Comparison of ENCODE assay signal across 10 cellular contexts in the genomic region with DNA sequence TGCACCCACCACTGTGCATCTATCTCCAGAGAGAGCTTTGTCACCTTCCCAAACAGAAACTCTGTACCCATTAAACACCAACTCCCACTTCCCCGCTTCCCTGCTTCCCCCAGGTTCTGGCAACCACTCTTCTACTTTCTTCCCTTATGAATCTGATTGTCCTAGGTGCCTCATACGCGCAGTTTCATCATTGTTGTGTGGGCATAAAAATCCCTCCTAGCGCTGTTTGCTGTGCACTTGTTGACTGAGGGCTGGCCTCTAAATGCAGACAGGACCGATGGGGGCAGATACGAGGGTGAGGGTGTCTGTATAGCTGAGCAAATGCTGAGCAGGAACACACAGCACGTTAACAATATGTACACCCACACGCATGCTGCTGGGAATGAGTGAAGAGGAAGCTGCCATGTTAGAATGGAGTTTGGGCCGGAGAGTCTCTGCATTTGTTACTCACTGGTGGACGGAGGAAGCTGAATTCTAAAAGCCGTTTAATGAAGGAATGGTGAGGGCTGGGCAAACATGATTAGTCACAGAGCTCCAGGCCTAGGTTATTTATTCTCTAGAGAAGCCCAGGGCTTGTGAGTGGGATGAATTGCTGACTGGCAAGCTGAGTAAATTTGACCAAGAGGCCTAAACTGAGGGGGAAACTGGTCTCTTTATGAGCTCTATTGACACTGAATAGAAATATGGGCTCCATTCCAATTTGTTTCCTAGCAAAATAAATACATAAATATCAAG.
DNase-seq lines count a peak whose midpoint lies in the region; ATAC-seq, FAIRE-seq and TF ChIP-seq lines count a peak whose summit lies in the region.
"Had no signal": no experiment of that assay in that cellular context is flagged by ENCODE, and none has a peak within 500 bp of the region (broad histone marks: within the 10 kb centered on the region; RNA-seq: fewer than 3 reads in every experiment).

No MANE protein-coding gene starts in this region.

- 0% methylated on average over 7 of the region's 11 CpGs for WGBS in HepG2 (ENCODE audit: low lambda C conversion rate)

- no peak overlapping the region for H2AFZ ChIP-seq in HepG2 (ENCODE audit: low read length)

- H3K27ac ChIP-seq in 22Rv1 (peak overlapping the region; percentile 51), HepG2 (ENCODE audit: extremely low read length, insufficient read depth, low read length) (peak overlapping the region; percentile 98)
- H3K27ac ChIP-seq: BLaER1 had no signal

- no peaks in the 10 kb centered on the region for H3K36me3 Mint-ChIP-seq in brain
- no peaks in the 10 kb centered on the region for H3K36me3 Mint-ChIP-seq in stimulated activated naive B cell treated with anti-CD40 and anti-IgM and Interleukin-4, amounts not matched to agents 10 μg/mL and 1 μg/mL and 100 μg/mL, for 72 hours
- H3K36me3 Mint-ChIP-seq: natural killer cell treated with Interleukin-12 subunit alpha and Interleukin-12 subunit beta and Interleukin-15 and Interleukin-18, amount 100 ng/mL, for 72 hours had no signal

- intact Hi-C loops in HepG2 (cut with micrococcal nuclease; ENCODE audit: unreplicated experiment) = loop anchor here (1.0 to 2.0 kb wide), 5 partner anchors 16 to 109 kb away; no protein-coding TSS in a partner anchor

- peaks cover 51% of the 10 kb centered on the region for H3K4me1 ChIP-seq in HepG2 (ENCODE audit: insufficient read depth, low read length)
- H3K4me1 ChIP-seq: BLaER1 had no signal

- POLR2A ChIA-PET in HepG2 (lab: Yijun Ruan, JAX) = interaction anchor here (0.8 to 3.4 kb wide), 27 partner anchors 9 to 221 kb away, joined by 3 to 45 read pairs (median 6); a partner anchor contains a TSS

- H3K4me3 ChIP-seq in HepG2 (replicated peaks in 1 of 3; ENCODE audit: insufficient read depth in 1 of 3, low read depth in 2 of 3, low read length in 3 of 3) = peak overlapping the region; percentile 43 to 64 (median 45)
- H3K4me3 ChIP-seq: BLaER1 had no signal

- peak; percentile 57 to 63; a peak in 2 of 4 replicates for TF ChIP-seq POLR2A in HepG2 (IDR thresholded peaks at IDR 0.05; ENCODE audit: insufficient read depth in 1 of 2, low read depth in 2 of 2, low read length in 2 of 2)

- no peaks in the 10 kb centered on the region for H3K9me3 ChIP-seq in HepG2 (ENCODE audit: low read length)
- H3K9me3 ChIP-seq: BLaER1 had no signal

- CTCF ChIA-PET in HepG2 (lab: Yijun Ruan, JAX; ENCODE audit: low intra/inter-chr PET ratio, low total read pairs) = no interaction called here

- no peaks in the 10 kb centered on the region for H3K79me2 ChIP-seq in HepG2 (ENCODE audit: insufficient read depth, low read length)

- peak; percentile 18 for FAIRE-seq in HepG2 (lab: Jason Lieb, UNC)

- peak overlapping the region in 4 of 5 experiments; percentile 23 to 30 (median 24) for H3K4me3 Mint-ChIP-seq in brain
- no peak overlapping the region for H3K4me3 Mint-ChIP-seq in stimulated activated naive B cell treated with anti-CD40 and anti-IgM and Interleukin-4, amounts not matched to agents 10 μg/mL and 1 μg/mL and 100 μg/mL, for 72 hours
- H3K4me3 Mint-ChIP-seq: natural killer cell treated with Interleukin-12 subunit alpha and Interleukin-12 subunit beta and Interleukin-15 and Interleukin-18, amount 100 ng/mL, for 72 hours had no signal

- TF ChIP-seq CTCF in 22Rv1 (IDR thresholded peaks at IDR 0.05) = no peak
- no peak for TF ChIP-seq CTCF in brain (conservative IDR thresholded peaks at IDR 0.05)
- no peak for TF ChIP-seq CTCF in HepG2 (CRISPR knock-in tag; IDR thresholded peaks at IDR 0.05)

- H3K4me1 Mint-ChIP-seq in brain = peaks cover 32% of the 10 kb centered on the region
- H3K4me1 Mint-ChIP-seq in stimulated activated naive B cell treated with anti-CD40 and anti-IgM and Interleukin-4, amounts not matched to agents 10 μg/mL and 1 μg/mL and 100 μg/mL, for 72 hours = no peaks in the 10 kb centered on the region

- H3K27me3 ChIP-seq in HepG2 (ENCODE audit: control insufficient read depth in 1 of 2, insufficient read depth in 2 of 2, low read length in 2 of 2) = no peaks in the 10 kb centered on the region
- H3K27me3 ChIP-seq: BLaER1 had no signal

- H3K27me3 Mint-ChIP-seq in brain = no peaks in the 10 kb centered on the region
- H3K27me3 Mint-ChIP-seq in stimulated activated naive B cell treated with anti-CD40 and anti-IgM and Interleukin-4, amounts not matched to agents 10 μg/mL and 1 μg/mL and 100 μg/mL, for 72 hours = peaks cover 0 to 11% of the 10 kb centered on the region in 2 donors

- H3K4me2 ChIP-seq in HepG2 (ENCODE audit: low read depth, low read length) = peak overlapping the region; percentile 84
- H3K4me2 ChIP-seq: BLaER1 had no signal

- no peaks in the 10 kb centered on the region for H4K20me1 ChIP-seq in HepG2 (ENCODE audit: insufficient read depth, low read length)
- H4K20me1 ChIP-seq: BLaER1 had no signal

- BruUV-seq in HepG2 (replicated peaks; lab: Mats Ljungman, UMichigan) = TSS peak; percentile 94

- H3K9me3 Mint-ChIP-seq in brain = peaks cover 0 to 13% (median 0%) of the 10 kb centered on the region in 5 experiments
- peaks cover 0 to 3% of the 10 kb centered on the region in 2 donors for H3K9me3 Mint-ChIP-seq in stimulated activated naive B cell treated with anti-CD40 and anti-IgM and Interleukin-4, amounts not matched to agents 10 μg/mL and 1 μg/mL and 100 μg/mL, for 72 hours
- H3K9me3 Mint-ChIP-seq: natural killer cell treated with Interleukin-12 subunit alpha and Interleukin-12 subunit beta and Interleukin-15 and Interleukin-18, amount 100 ng/mL, for 72 hours had no signal

- H3K9ac ChIP-seq in HepG2 (ENCODE audit: insufficient read depth, low read depth, low read length) = peak overlapping the region; percentile 86
- H3K9ac ChIP-seq: BLaER1 had no signal

- H3K36me3 ChIP-seq in HepG2 (replicated peaks in 1 of 2; ENCODE audit: control insufficient read depth in 1 of 2, insufficient read depth in 2 of 2, low read length in 2 of 2) = no peaks in the 10 kb centered on the region
- H3K36me3 ChIP-seq: BLaER1 had no signal

- TF ChIP-seq RAD21 in HepG2 (CRISPR knock-in tag; IDR thresholded peaks at IDR 0.05) = no peak

- peak; percentile 90 for ATAC-seq in HepG2
- no peak for ATAC-seq in HG03520 (IDR thresholded peaks at IDR 0.05; ENCODE audit: unreplicated experiment)
- no peak for ATAC-seq in stimulated activated naive B cell treated with anti-CD40 and anti-IgM and Interleukin-4, amounts not matched to agents 10 μg/mL and 1 μg/mL and 100 μg/mL, for 72 hours (replicated peaks)
- ATAC-seq: natural killer cell treated with Interleukin-12 subunit alpha and Interleukin-12 subunit beta and Interleukin-15 and Interleukin-18, amount 100 ng/mL, for 72 hours had no signal

- TF ChIP-seq EP300 in HepG2 (IDR thresholded peaks at IDR 0.05; ENCODE audit: low read depth in 2 of 2, low read length in 2 of 2) (peak in 1 of 2 experiments; percentile 85; a peak in 3 of 4 replicates), HepG2 (CRISPR knock-in tag; IDR thresholded peaks at IDR 0.05; ENCODE audit: borderline replicate concordance) (no peak)

- DNase-seq in NCI-H1092 treated with DMSO at 0.1 percent for 48 hours (lab: John Stamatoyannopoulos, UW) (peak; percentile 99), HepG2 (ENCODE audit: low spot score) (peak; percentile 93), SKM-1 treated with dmso at 0.1 percent for 144 hours (lab: John Stamatoyannopoulos, UW; ENCODE audit: unreplicated experiment) (no peak), middle frontal gyrus (ENCODE audit: extremely low spot score, low spot score) (no peak)
- no peak for DNase-seq in stimulated activated naive B cell treated with anti-CD40 and anti-IgM and Interleukin-4, amounts not matched to agents 10 μg/mL and 1 μg/mL and 100 μg/mL, for 72 hours

- in situ Hi-C loops in HepG2 (cut with HindIII; ENCODE audit: extremely low pct_ligation_motif_present, low pct_unique_long_range_greater_than_20kb) = loop anchor here (10.0 kb wide), 1 partner anchor 98 kb away; a partner anchor contains a TSS

- peak overlapping the region; percentile 19 to 88 (median 86) for H3K27ac Mint-ChIP-seq in brain
- no peak overlapping the region for H3K27ac Mint-ChIP-seq in stimulated activated naive B cell treated with anti-CD40 and anti-IgM and Interleukin-4, amounts not matched to agents 10 μg/mL and 1 μg/mL and 100 μg/mL, for 72 hours
- H3K27ac Mint-ChIP-seq: natural killer cell treated with Interleukin-12 subunit alpha and Interleukin-12 subunit beta and Interleukin-15 and Interleukin-18, amount 100 ng/mL, for 72 hours had no signal

TF ChIP-seq in HepG2, 621 proteins besides CTCF, POLR2A, EP300 and RAD21 (continues in another document):
- TF ChIP-seq NONO (IDR thresholded peaks at IDR 0.05) (no peak), NONO (CRISPR knock-in tag; conservative IDR thresholded peaks at IDR 0.05) (peak; percentile 73), U2AF1 (optimal IDR thresholded peaks at IDR 0.05; ENCODE audit: low read depth, low read length) (no peak), REPIN1 (CRISPR knock-in tag; IDR thresholded peaks at IDR 0.05; ENCODE audit: borderline replicate concordance, low read depth) (peak; percentile 51), GABPA (IDR thresholded peaks at IDR 0.05; ENCODE audit: low read depth, low read length) (no peak), GABPA (CRISPR knock-in tag; IDR thresholded peaks at IDR 0.05; ENCODE audit: low read depth) (no peak)
- TF ChIP-seq, protein P1, sequence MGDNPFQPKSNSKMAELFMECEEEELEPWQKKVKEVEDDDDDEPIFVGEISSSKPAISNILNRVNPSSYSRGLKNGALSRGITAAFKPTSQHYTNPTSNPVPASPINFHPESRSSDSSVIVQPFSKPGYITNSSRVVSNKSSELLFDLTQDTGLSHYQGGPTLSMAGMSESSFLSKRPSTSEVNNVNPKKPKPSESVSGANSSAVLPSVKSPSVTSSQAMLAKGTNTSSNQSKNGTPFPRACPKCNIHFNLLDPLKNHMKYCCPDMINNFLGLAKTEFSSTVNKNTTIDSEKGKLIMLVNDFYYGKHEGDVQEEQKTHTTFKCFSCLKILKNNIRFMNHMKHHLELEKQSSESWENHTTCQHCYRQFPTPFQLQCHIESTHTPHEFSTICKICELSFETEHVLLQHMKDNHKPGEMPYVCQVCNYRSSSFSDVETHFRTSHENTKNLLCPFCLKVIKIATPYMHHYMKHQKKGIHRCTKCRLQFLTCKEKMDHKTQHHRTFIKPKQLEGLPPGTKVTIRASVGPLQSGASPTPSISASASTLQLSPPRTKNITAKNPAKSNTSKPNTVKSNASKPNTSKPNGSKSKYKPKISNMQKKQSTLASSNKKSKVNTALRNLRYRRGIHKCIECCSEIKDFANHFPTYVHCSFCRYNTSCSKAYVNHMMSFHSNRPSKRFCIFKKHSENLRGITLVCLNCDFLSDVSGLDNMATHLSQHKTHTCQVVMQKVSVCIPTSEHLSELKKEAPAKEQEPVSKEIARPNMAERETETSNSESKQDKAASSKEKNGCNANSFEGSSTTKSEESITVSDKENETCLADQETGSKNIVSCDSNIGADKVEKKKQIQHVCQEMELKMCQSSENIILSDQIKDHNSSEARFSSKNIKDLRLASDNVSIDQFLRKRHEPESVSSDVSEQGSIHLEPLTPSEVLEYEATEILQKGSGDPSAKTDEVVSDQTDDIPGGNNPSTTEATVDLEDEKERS (CRISPR knock-in tag; IDR thresholded peaks at IDR 0.05) = no peak
- TF ChIP-seq, protein P2, sequence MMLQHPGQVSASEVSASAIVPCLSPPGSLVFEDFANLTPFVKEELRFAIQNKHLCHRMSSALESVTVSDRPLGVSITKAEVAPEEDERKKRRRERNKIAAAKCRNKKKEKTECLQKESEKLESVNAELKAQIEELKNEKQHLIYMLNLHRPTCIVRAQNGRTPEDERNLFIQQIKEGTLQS (CRISPR knock-in tag; IDR thresholded peaks at IDR 0.05) = no peak

Comparison
In these comparisons a context has a peak if more than half of its experiments do, and no peak if none do; other contexts are left out.
1. DNase-seq: peak in NCI-H1092 treated with DMSO at 0.1 percent for 48 hours (single experiment) and HepG2 (single experiment); none in SKM-1 treated with dmso at 0.1 percent for 144 hours (single experiment), middle frontal gyrus (single experiment) and stimulated activated naive B cell treated with anti-CD40 and anti-IgM and Interleukin-4, amounts not matched to agents 10 μg/mL and 1 μg/mL and 100 μg/mL, for 72 hours (single experiment).
2. H3K4me3 Mint-ChIP-seq: peak in brain (4 of 5); none in stimulated activated naive B cell treated with anti-CD40 and anti-IgM and Interleukin-4, amounts not matched to agents 10 μg/mL and 1 μg/mL and 100 μg/mL, for 72 hours (0 of 2).